19 cellular contexts compared by ENCODE assay signal in genomic region chr6:78844899-78845298, GRCh38.
"Had no signal": no experiment of that assay in that cellular context is flagged by ENCODE, and none has a peak within 500 bp of the region (broad histone marks: within the 10 kb centered on the region; RNA-seq: fewer than 3 reads in every experiment).

No MANE protein-coding gene starts in this region.

- ATAC-seq: activated CD8-positive, alpha-beta T cell treated with anti-CD3 and anti-CD28 coated beads, Interleukin-2, amount 10 ng/mL, durations not matched to agents 7 days and 5 days; PC-3; T-helper 17 cell; WTC11 had no signal

- DNase-seq: activated CD4-positive, alpha-beta T cell treated with anti-CD3 and anti-CD28 coated beads for 48 hours; activated CD4-positive, alpha-beta T cell treated with anti-CD3 and anti-CD28 coated beads, Interleukin-2, amount 50 U/mL, for 4 hours; activated CD4-positive, CD25-positive, alpha-beta regulatory T cell treated with anti-CD3 and anti-CD28 coated beads, Interleukin-2, amount 50 U/mL, for 72 hours; activated CD8-positive, alpha-beta memory T cell treated with anti-CD3 and anti-CD28 coated beads, Interleukin-2, amount 50 U/mL, for 48 hours; activated CD8-positive, alpha-beta T cell treated with anti-CD3 and anti-CD28 coated beads, Interleukin-2, amount 10 ng/mL, durations not matched to agents 7 days and 5 days; activated T-cell treated with anti-CD3 and anti-CD28 coated beads, Interleukin-2, amount 50 U/mL, for 1 hour; aorta; NCI-H1105 treated with DMSO at 0.1 percent for 48 hours; NCI-H1436 treated with DMSO at 0.1 percent for 48 hours; NCI-H187 treated with DMSO at 0.1 percent for 48 hours; NCI-H2081 treated with DMSO at 0.1 percent for 48 hours; NCI-H2171 treated with DMSO at 0.1 percent for 48 hours; NCI-H226; NCI-H526 treated with DMSO at 0.1 percent for 48 hours; PC-3; SHP77 treated with DMSO at 0.1 percent for 48 hours; T-helper 17 cell; T-helper 9 cell had no signal
